ENCODE assay signal across 1 cellular context in the genomic region with DNA sequence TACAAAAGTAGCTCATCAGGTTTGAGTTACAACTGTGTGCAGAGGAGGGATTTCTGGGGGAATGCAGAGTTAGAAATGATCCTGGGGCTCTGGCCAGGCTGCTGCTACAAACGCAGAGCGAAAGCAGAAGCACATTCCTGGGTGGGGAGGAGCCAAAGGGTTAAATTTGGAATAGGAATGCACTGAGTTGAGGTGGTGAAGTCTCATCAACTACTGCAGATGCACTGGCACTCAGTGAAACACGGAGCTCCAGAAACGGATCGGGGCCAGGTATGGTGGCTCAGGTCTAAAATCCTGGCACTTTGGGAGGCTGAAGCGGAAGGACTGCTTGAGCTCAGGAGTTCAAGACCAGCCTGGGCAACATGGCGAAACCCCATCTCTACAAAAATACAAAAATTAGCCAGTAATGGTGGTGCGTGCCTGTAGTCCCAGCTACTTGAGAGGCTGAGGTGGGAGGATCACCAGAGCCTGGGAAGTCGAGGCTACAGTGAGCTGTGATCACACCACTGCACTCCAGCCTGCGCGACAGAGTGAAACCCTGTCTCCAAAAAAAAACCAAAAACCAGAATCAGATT.
TF ChIP-seq lines count a peak whose summit lies in the region.

No MANE protein-coding gene starts in this region.

TF ChIP-seq in GM12878, 131 proteins besides CTCF, POLR2A, EP300 and RAD21:
- TF ChIP-seq, protein P1, sequence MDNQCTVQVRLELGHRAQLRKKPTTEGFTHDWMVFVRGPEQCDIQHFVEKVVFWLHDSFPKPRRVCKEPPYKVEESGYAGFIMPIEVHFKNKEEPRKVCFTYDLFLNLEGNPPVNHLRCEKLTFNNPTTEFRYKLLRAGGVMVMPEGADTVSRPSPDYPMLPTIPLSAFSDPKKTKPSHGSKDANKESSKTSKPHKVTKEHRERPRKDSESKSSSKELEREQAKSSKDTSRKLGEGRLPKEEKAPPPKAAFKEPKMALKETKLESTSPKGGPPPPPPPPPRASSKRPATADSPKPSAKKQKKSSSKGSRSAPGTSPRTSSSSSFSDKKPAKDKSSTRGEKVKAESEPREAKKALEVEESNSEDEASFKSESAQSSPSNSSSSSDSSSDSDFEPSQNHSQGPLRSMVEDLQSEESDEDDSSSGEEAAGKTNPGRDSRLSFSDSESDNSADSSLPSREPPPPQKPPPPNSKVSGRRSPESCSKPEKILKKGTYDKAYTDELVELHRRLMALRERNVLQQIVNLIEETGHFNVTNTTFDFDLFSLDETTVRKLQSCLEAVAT (IDR thresholded peaks at IDR 0.05): 0 out of 2 replicates have a peak, but pooled peaks have one; percentile 45
- TF ChIP-seq SUZ12 (IDR thresholded peaks at IDR 0.05; ENCODE audit: unreplicated experiment): no peak
- no peak for TF ChIP-seq YY1 (IDR thresholded peaks at IDR 0.05; ENCODE audit: low read depth, low read length)
